Comparison of ENCODE assay signal across 13 cellular contexts in the genomic region with DNA sequence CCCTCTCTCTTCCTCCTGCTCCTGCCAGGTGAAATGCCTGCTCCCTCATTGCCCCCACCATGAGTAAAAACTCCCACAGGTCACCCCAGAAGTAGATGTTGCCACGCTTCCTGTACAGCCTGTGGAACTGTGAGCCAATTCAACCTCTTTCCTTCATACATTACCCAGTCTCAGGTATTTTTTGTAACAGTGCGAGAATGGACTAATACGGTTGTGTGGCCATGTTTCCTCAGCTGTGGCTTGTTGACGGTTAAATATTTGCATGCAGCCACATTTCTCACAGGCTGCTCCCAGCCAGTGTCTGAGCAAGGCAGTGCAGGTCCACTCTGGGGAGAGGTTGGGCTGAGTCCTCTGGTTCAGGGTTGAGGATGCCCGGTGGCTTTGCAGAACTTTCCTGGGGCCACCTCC.
DNase-seq lines count a peak whose midpoint lies in the region; ATAC-seq and TF ChIP-seq lines count a peak whose summit lies in the region.
"Had no signal": no experiment of that assay in that cellular context is flagged by ENCODE, and none has a peak within 500 bp of the region (broad histone marks: within the 10 kb centered on the region; RNA-seq: fewer than 3 reads in every experiment).

No MANE protein-coding gene starts in this region.

- H3K4me3 ChIP-seq in GM12864 (ENCODE audit: low read depth, low read length): peak overlapping the region; percentile 14
- H3K4me3 ChIP-seq: vagina had no signal

- peak; percentile 74 for DNase-seq in GM12864 (ENCODE audit: low read depth)
- no peak for DNase-seq in HCEC 1CT
- no peak for DNase-seq in SW480 (ENCODE audit: low spot score)
- no peak for DNase-seq in DMS79 (lab: John Stamatoyannopoulos, UW)
- DNase-seq in caudate nucleus (lab: John Stamatoyannopoulos, UW): no peak
- DNase-seq: KBM-7, NCI-H510A, T-helper 17 cell had no signal

- no peak overlapping the region for H3K27ac ChIP-seq in caudate nucleus (ENCODE audit: low read depth, low read length)
- H3K27ac ChIP-seq: vagina had no signal

- TF ChIP-seq CTCF in GM12864 (IDR thresholded peaks at IDR 0.05; ENCODE audit: low read depth, low read length, missing control alignments): no peak

- ATAC-seq in GM19395 (IDR thresholded peaks at IDR 0.05; ENCODE audit: unreplicated experiment) (peak; percentile 78), HG02852 (IDR thresholded peaks at IDR 0.05; ENCODE audit: unreplicated experiment) (peak; percentile 79), HG03565 (IDR thresholded peaks at IDR 0.05; ENCODE audit: unreplicated experiment) (peak; percentile 78)
- ATAC-seq: left lobe of liver, T-helper 17 cell had no signal
